ENCODE assay signal across 8 cellular contexts in genomic region chr16:10514369-10515055, GRCh38.
A peak's percentile ranks its signal among the peaks of the same experiment; 100 is the strongest.
DNase-seq lines count a peak whose midpoint lies in the region; ATAC-seq, FAIRE-seq and TF ChIP-seq lines count a peak whose summit lies in the region.

No MANE protein-coding gene starts in this region.

- no peak for ATAC-seq in GM21737 (IDR thresholded peaks at IDR 0.05; ENCODE audit: unreplicated experiment)

- peak; percentile 97 for FAIRE-seq in islet of Langerhans (lab: Jason Lieb, UNC)

- no peak overlapping the region for H3K4me3 ChIP-seq in LNCaP clone FGC (ENCODE audit: low read depth, low read length)
- no peak overlapping the region for H3K4me3 ChIP-seq in brain microvascular endothelial cell (ENCODE audit: low read depth, low read length)

- no peaks in the 10 kb centered on the region for H3K36me3 ChIP-seq in brain microvascular endothelial cell (replicated peaks)

- in situ Hi-C loops in G401 (cut with HindIII; ENCODE audit: low sequenced_read_pairs) (no loop called here), brain microvascular endothelial cell (cut with HindIII; ENCODE audit: low pct_ligation_motif_present, low sequenced_read_pairs) (no loop called here)

- no peaks in the 10 kb centered on the region for H3K27me3 ChIP-seq in brain microvascular endothelial cell (replicated peaks)

- TF ChIP-seq CTCF in LNCaP clone FGC (IDR thresholded peaks at IDR 0.05; ENCODE audit: control insufficient read depth, extremely low read depth, insufficient read depth) = peak; percentile 57
- TF ChIP-seq CTCF in brain microvascular endothelial cell (IDR thresholded peaks at IDR 0.05; ENCODE audit: low read depth, low read length, missing control alignments) = peak; percentile 66

- H3K27ac ChIP-seq in brain microvascular endothelial cell = no peak overlapping the region

- DNase-seq in G401 (ENCODE audit: low spot score) (peak; percentile 55), LNCaP clone FGC (ENCODE audit: low read depth) (peak; percentile 26), SKM-1 (lab: John Stamatoyannopoulos, UW; ENCODE audit: unreplicated experiment) (peak; percentile 56), brain microvascular endothelial cell (peak; percentile 60), cortex of kidney (lab: John Stamatoyannopoulos, UW) (no peak)
- DNase-seq in stimulated activated CD4-positive, alpha-beta T cell treated with anti-CD3 and anti-CD28 coated beads, Interleukin-2, amount 100 ng/mL, for 24 hours = peak; percentile 46 to 53
